10 cellular contexts compared by ENCODE assay signal in genomic region chr20:21096321-21097043, GRCh38. TPM values are rescaled to one million over a fixed set of nuclear protein-coding genes. Genes with fewer than 3 reads are reported as not detected.
DNase-seq lines count a peak whose midpoint lies in the region; ATAC-seq and TF ChIP-seq lines count a peak whose summit lies in the region.
"Had no signal": no experiment of that assay in that cellular context is flagged by ENCODE, and none has a peak within 500 bp of the region (broad histone marks: within the 10 kb centered on the region; RNA-seq: fewer than 3 reads in every experiment).

No MANE protein-coding gene starts in this region.

- H3K27ac Mint-ChIP-seq in WTC11 = peak overlapping the region; percentile 52; the same call in 1 of the 2 replicates

- POLR2A ChIA-PET in WTC11 (lab: Charles Lee) = no interaction called here

- ATAC-seq in WTC11 (peak; percentile 75), GM18870 (IDR thresholded peaks at IDR 0.05; ENCODE audit: unreplicated experiment) (no peak), HG03135 (IDR thresholded peaks at IDR 0.05; ENCODE audit: unreplicated experiment) (no peak)
- ATAC-seq in activated CD4-positive, CD25-positive, alpha-beta regulatory T cell treated with anti-CD3 and anti-CD28 coated beads, Interleukin-2, amount 50 U/mL, for 24 hours = no peak

- H3K36me3 Mint-ChIP-seq in WTC11 = no peaks in the 10 kb centered on the region
- H3K36me3 Mint-ChIP-seq: brain had no signal

- H3K27me3 Mint-ChIP-seq in WTC11 (ENCODE audit: low read depth) = peaks cover 55% of the 10 kb centered on the region

- TF ChIP-seq CTCF in WTC11 (IDR thresholded peaks at IDR 0.05) = no peak

- H3K9me3 Mint-ChIP-seq in WTC11 = no peaks in the 10 kb centered on the region

- H3K4me1 Mint-ChIP-seq in WTC11 = peaks cover 54% of the 10 kb centered on the region

- peak overlapping the region; percentile 26 for H3K4me3 Mint-ChIP-seq in WTC11
- H3K4me3 Mint-ChIP-seq: brain had no signal

- CTCF ChIA-PET in WTC11 (lab: Charles Lee) = interaction anchor here (0.7 to 1.9 kb wide), 2 partner anchors 48 to 529 kb away, joined by 4 to 7 read pairs; no protein-coding TSS in a partner anchor

- DNase-seq in DMS 273 (lab: John Stamatoyannopoulos, UW; ENCODE audit: unreplicated experiment) = peak; percentile 31
- no peak for DNase-seq in DMS 273 treated with DMSO at 0.1 percent for 48 hours (lab: John Stamatoyannopoulos, UW)
- DNase-seq in NCI-H1092 treated with DMSO at 0.1 percent for 48 hours (lab: John Stamatoyannopoulos, UW) = peak; percentile 56
- peak; percentile 50 for DNase-seq in WTC11 (ENCODE audit: low spot score)
- peak; percentile 88 for DNase-seq in pons (ENCODE audit: low spot score)

TF ChIP-seq in WTC11, 78 proteins besides CTCF, POLR2A, EP300 and RAD21:
- TF ChIP-seq ATF2 (CRISPR knock-in tag; IDR thresholded peaks at IDR 0.05; ENCODE audit: borderline replicate concordance, low read depth) = no peak
- TF ChIP-seq PREB (CRISPR knock-in tag; IDR thresholded peaks at IDR 0.05; ENCODE audit: borderline replicate concordance) = no peak
- 0 out of 2 replicates have a peak, but pooled peaks have one; percentile 22 for TF ChIP-seq FOXK1 (CRISPR knock-in tag; IDR thresholded peaks at IDR 0.05)
- TF ChIP-seq, protein P1, sequence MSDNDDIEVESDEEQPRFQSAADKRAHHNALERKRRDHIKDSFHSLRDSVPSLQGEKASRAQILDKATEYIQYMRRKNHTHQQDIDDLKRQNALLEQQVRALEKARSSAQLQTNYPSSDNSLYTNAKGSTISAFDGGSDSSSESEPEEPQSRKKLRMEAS (CRISPR knock-in tag; IDR thresholded peaks at IDR 0.05) = peak; percentile 32; the same call in 1 of the 2 replicates
- TF ChIP-seq USF1 (CRISPR knock-in tag; IDR thresholded peaks at IDR 0.05) = peak; percentile 95
- TF ChIP-seq, protein P2, sequence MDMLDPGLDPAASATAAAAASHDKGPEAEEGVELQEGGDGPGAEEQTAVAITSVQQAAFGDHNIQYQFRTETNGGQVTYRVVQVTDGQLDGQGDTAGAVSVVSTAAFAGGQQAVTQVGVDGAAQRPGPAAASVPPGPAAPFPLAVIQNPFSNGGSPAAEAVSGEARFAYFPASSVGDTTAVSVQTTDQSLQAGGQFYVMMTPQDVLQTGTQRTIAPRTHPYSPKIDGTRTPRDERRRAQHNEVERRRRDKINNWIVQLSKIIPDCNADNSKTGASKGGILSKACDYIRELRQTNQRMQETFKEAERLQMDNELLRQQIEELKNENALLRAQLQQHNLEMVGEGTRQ (CRISPR knock-in tag; IDR thresholded peaks at IDR 0.05) = peak; percentile 96

RNA-seq across cellular contexts. Expression of gene LINC00237, which starts 9.7 kb away (rescaled TPM):
- total RNA-seq in WTC11 (2021) = 0.78 to 3.1 TPM (median 0.80 TPM) in 3 replicates
- total RNA-seq: right cardiac atrium had no signal

RNA-seq across cellular contexts. Expression of gene KIZ, which starts 29.4 kb away (rescaled TPM):
- 39.6 to 43.6 TPM (median 41.8 TPM) in 3 replicates for total RNA-seq in WTC11 (2021)
